1 cellular context compared by ENCODE assay signal in the genomic region with DNA sequence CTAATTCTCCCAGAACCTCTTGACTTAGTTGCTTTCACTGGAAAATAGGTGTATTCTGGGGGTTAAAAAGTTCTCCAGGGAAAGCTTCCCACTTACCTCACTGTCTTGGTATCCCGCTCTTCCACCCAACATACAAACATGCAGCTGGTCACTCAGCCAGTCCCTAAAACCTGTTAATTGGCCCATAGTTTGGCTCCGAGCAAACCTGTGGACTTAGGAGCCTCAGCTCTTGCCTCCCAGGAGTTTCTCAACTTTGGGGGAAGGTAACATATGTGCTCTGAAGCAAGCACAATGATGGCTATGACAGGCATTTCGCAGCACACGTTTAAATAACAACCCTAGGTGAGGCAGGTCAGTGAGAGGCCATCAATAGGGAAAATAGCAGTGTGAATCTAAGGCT.
TF ChIP-seq lines count a peak whose summit lies in the region.

No MANE protein-coding gene starts in this region.

TF ChIP-seq in HepG2, 621 proteins besides CTCF, POLR2A, EP300 and RAD21:
- TF ChIP-seq ZNF138 (CRISPR knock-in tag; IDR thresholded peaks at IDR 0.05; ENCODE audit: low read depth) (no peak), NR2C2 (CRISPR knock-in tag; IDR thresholded peaks at IDR 0.05; ENCODE audit: borderline replicate concordance) (no peak), TP53 (CRISPR knock-in tag; conservative IDR thresholded peaks at IDR 0.05) (no peak), PHB2 (IDR thresholded peaks at IDR 0.05; ENCODE audit: partially characterized antibody) (no peak), ZSCAN9 (CRISPR knock-in tag; IDR thresholded peaks at IDR 0.05; ENCODE audit: borderline replicate concordance) (no peak), GLI4 (CRISPR knock-in tag; IDR thresholded peaks at IDR 0.05; ENCODE audit: borderline replicate concordance) (no peak), U2AF1 (optimal IDR thresholded peaks at IDR 0.05; ENCODE audit: low read depth, low read length) (no peak), NR3C1 (CRISPR knock-in tag; IDR thresholded peaks at IDR 0.05) (no peak)
- TF ChIP-seq, protein P1, sequence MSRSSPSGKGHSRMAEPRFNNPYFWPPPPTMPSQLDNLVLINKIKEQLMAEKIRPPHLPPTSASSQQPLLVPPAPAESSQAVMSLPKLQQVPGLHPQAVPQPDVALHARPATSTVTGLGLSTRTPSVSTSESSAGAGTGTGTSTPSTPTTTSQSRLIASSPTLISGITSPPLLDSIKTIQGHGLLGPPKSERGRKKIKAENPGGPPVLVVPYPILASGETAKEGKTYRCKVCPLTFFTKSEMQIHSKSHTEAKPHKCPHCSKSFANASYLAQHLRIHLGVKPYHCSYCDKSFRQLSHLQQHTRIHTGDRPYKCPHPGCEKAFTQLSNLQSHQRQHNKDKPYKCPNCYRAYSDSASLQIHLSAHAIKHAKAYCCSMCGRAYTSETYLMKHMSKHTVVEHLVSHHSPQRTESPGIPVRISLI (CRISPR knock-in tag; IDR thresholded peaks at IDR 0.05; ENCODE audit: borderline replicate concordance): no peak
TF ChIP-seq in HepG2: peak in this region for 0.
